Comparison of ENCODE assay signal across 9 cellular contexts in genomic region chr13:97977982-97978381, GRCh38. TPM values are rescaled to one million over a fixed set of nuclear protein-coding genes. Genes with fewer than 3 reads are reported as not detected.
A peak's percentile ranks its signal among the peaks of the same experiment; 100 is the strongest.
DNase-seq lines count a peak whose midpoint lies in the region; ATAC-seq and TF ChIP-seq lines count a peak whose summit lies in the region.
"Had no signal": no experiment of that assay in that cellular context is flagged by ENCODE, and none has a peak within 500 bp of the region (broad histone marks: within the 10 kb centered on the region; RNA-seq: fewer than 3 reads in every experiment).

No MANE protein-coding gene starts in this region.

- WGBS in esophagus muscularis mucosa = 61% methylated on average over 7 of the region's 7 CpGs
- 67 to 71% methylated on average over 5 to 7 of the region's 7 CpGs for WGBS in gastroesophageal sphincter (ENCODE audit: low coverage in 1 of 2), 2 donors

- TF ChIP-seq POLR2A in esophagus muscularis mucosa (IDR thresholded peaks at IDR 0.05; ENCODE audit: low read depth) (no peak), gastroesophageal sphincter (IDR thresholded peaks at IDR 0.05) (no peak)

- peaks cover 2% of the 10 kb centered on the region for H3K27me3 Mint-ChIP-seq in activated CD4-positive, alpha-beta T cell treated with anti-CD3 and anti-CD28 coated beads, Interleukin-2, amount 10 ng/mL, durations not matched to agents 24 days and 14 days

- no peak for DNase-seq in activated CD4-positive, alpha-beta T cell treated with anti-CD3 and anti-CD28 coated beads, Interleukin-2, amount 10 ng/mL, durations not matched to agents 24 days and 14 days
- DNase-seq in activated CD4-positive, alpha-beta T cell treated with anti-CD3 and anti-CD28 coated beads for 1 hour = no peak
- DNase-seq in SJSA1 (ENCODE audit: low read depth in 1 of 2, low spot score in 2 of 2) (no peak), esophagus muscularis mucosa (ENCODE audit: extremely low spot score) (no peak), retinal pigment epithelial cell (ENCODE audit: low read depth) (no peak), DMS 273 treated with DMSO at 0.1 percent for 48 hours (lab: John Stamatoyannopoulos, UW) (no peak), SW 1271 (lab: John Stamatoyannopoulos, UW) (no peak)
- DNase-seq: nucleus accumbens had no signal

- no peaks in the 10 kb centered on the region for H3K9me3 ChIP-seq in SJSA1 (replicated peaks)
- H3K9me3 ChIP-seq in esophagus muscularis mucosa = no peaks in the 10 kb centered on the region
- H3K9me3 ChIP-seq in gastroesophageal sphincter = no peaks in the 10 kb centered on the region

- H3K36me3 Mint-ChIP-seq in activated CD4-positive, alpha-beta T cell treated with anti-CD3 and anti-CD28 coated beads, Interleukin-2, amount 10 ng/mL, durations not matched to agents 24 days and 14 days (ENCODE audit: low read depth) = peaks cover 21% of the 10 kb centered on the region

- H3K36me3 ChIP-seq in SJSA1 = peaks cover 49% of the 10 kb centered on the region
- peaks cover 0 to 7% (median 2%) of the 10 kb centered on the region in 4 donors for H3K36me3 ChIP-seq in esophagus muscularis mucosa
- peaks cover 0 to 5% of the 10 kb centered on the region in 2 donors for H3K36me3 ChIP-seq in gastroesophageal sphincter

- peaks cover 35% of the 10 kb centered on the region for H3K4me1 Mint-ChIP-seq in activated CD4-positive, alpha-beta T cell treated with anti-CD3 and anti-CD28 coated beads, Interleukin-2, amount 10 ng/mL, durations not matched to agents 24 days and 14 days

- ATAC-seq in gastroesophageal sphincter = no peak

- no peak for TF ChIP-seq CTCF in esophagus muscularis mucosa (IDR thresholded peaks at IDR 0.05)
- TF ChIP-seq CTCF in retinal pigment epithelial cell (conservative IDR thresholded peaks at IDR 0.05; ENCODE audit: low read depth, low read length) = no peak
- no peak for TF ChIP-seq CTCF in gastroesophageal sphincter (IDR thresholded peaks at IDR 0.05)

- no peak overlapping the region; the same call in 1 of the 2 replicates for H3K27ac ChIP-seq in SJSA1
- peak overlapping the region in 2 of 4 donors; percentile 96 to 98 for H3K27ac ChIP-seq in esophagus muscularis mucosa (replicated peaks in 1 of 4)
- H3K27ac ChIP-seq in gastroesophageal sphincter = peak overlapping the region in 1 of 4 donors; percentile 99

- H3K9me3 Mint-ChIP-seq in activated CD4-positive, alpha-beta T cell treated with anti-CD3 and anti-CD28 coated beads, Interleukin-2, amount 10 ng/mL, durations not matched to agents 24 days and 14 days = no peaks in the 10 kb centered on the region

- intact Hi-C loops in activated CD4-positive, alpha-beta T cell treated with anti-CD3 and anti-CD28 coated beads, Interleukin-2, amount 10 ng/mL, durations not matched to agents 24 days and 14 days (cut with micrococcal nuclease) = loop anchor here (5.0 to 10.0 kb wide), 7 partner anchors 123 to 1629 kb away; partner anchors contain the start of genes CLYBL, FARP1, MBNL2 and STK24
- intact Hi-C loops in esophagus muscularis mucosa (cut with DNase I) = loop anchor here (5.0 kb wide), 1 partner anchor 121 kb away; no protein-coding TSS in a partner anchor

- TF ChIP-seq EP300 in esophagus muscularis mucosa (IDR thresholded peaks at IDR 0.05) = no peak
- TF ChIP-seq EP300 in gastroesophageal sphincter (IDR thresholded peaks at IDR 0.05) = no peak

- H3K4me3 Mint-ChIP-seq in activated CD4-positive, alpha-beta T cell treated with anti-CD3 and anti-CD28 coated beads, Interleukin-2, amount 10 ng/mL, durations not matched to agents 24 days and 14 days = peak overlapping the region; percentile 96

- H3K4me3 ChIP-seq in SJSA1 (peak overlapping the region; percentile 98), esophagus muscularis mucosa (peak overlapping the region; percentile 78 to 97 (median 86)), retinal pigment epithelial cell (ENCODE audit: low read length) (peak overlapping the region; percentile 93), gastroesophageal sphincter (peak overlapping the region in 1 of 2 donors; percentile 88)

- H3K4me1 ChIP-seq in SJSA1 (replicated peaks) (peaks cover 33% of the 10 kb centered on the region), esophagus muscularis mucosa (peaks cover 13 to 58% (median 56%) of the 10 kb centered on the region in 4 donors), gastroesophageal sphincter (peaks cover 2 to 58% (median 3%) of the 10 kb centered on the region in 3 donors)

- H3K27me3 ChIP-seq in SJSA1 (replicated peaks) (no peaks in the 10 kb centered on the region), esophagus muscularis mucosa (no peaks in the 10 kb centered on the region), gastroesophageal sphincter (no peaks in the 10 kb centered on the region)

- H3K27ac Mint-ChIP-seq in activated CD4-positive, alpha-beta T cell treated with anti-CD3 and anti-CD28 coated beads, Interleukin-2, amount 10 ng/mL, durations not matched to agents 24 days and 14 days = no peak overlapping the region

RNA-seq across cellular contexts. Expression of gene IPO5, which starts 24.5 kb away (rescaled TPM):
- 243 and 245 TPM in 2 replicates for total RNA-seq in activated CD4-positive, alpha-beta T cell treated with anti-CD3 and anti-CD28 coated beads, Interleukin-2, amount 10 ng/mL, durations not matched to agents 24 days and 14 days
- 111 and 146 TPM in 2 replicates for total RNA-seq in SJSA1 (2014; rRNA removed; shearing (Covaris generic))
- 100 to 1,000 TPM; 119 to 144 (median 130) TPM for total RNA-seq in esophagus muscularis mucosa
- total RNA-seq in gastroesophageal sphincter = 100 to 1,000 TPM; 133 to 155 (median 142) TPM
